8 cellular contexts compared by ENCODE assay signal in the genomic region with DNA sequence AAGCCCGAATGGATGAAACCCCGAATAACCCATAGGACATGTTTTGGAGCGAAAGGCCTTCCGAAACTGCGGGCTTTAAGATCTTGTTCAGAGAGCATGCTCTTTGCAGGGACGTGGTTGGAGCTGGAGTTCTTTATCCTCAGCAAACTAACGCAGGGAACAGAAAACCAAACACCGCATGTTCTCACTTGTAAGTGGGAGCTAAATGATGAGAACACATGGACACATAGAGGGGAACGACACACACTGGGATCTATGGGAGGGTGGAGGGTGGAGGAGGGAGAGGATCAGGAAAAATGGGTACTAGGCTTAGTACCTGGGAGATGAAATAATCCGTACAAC.
DNase-seq lines count a peak whose midpoint lies in the region; ATAC-seq and TF ChIP-seq lines count a peak whose summit lies in the region.

No MANE protein-coding gene starts in this region.

- TF ChIP-seq CTCF in dorsolateral prefrontal cortex (IDR thresholded peaks at IDR 0.05 in 54 of 56, conservative IDR thresholded peaks at IDR 0.05 in 2 of 56; ENCODE audit: low read depth in 1 of 56, partially characterized antibody in 56 of 56) = no peak

- ATAC-seq in GM21381 (IDR thresholded peaks at IDR 0.05; ENCODE audit: unreplicated experiment) = no peak

- no peaks in the 10 kb centered on the region for H3K36me3 ChIP-seq in mucosa of stomach (ENCODE audit: control insufficient read depth, insufficient read depth, low read length)

- H3K4me3 ChIP-seq in dorsolateral prefrontal cortex = peak overlapping the region; percentile 54 to 100 (median 80)
- peak overlapping the region; percentile 59 for H3K4me3 ChIP-seq in mucosa of stomach (ENCODE audit: low read length)

- intact Hi-C loops in dorsolateral prefrontal cortex (cut with DNase I) = no loop called here

- peak overlapping the region; percentile 76 to 100 (median 97) for H3K27ac ChIP-seq in dorsolateral prefrontal cortex

- H3K9ac ChIP-seq in mucosa of stomach (ENCODE audit: low read length) = peak overlapping the region; percentile 75

- H3K9me3 ChIP-seq in mucosa of stomach (ENCODE audit: control insufficient read depth, low read length) = no peaks in the 10 kb centered on the region

- peak; percentile 48 for DNase-seq in NCI-H510A treated with DMSO at 0.1 percent for 48 hours (lab: John Stamatoyannopoulos, UW)
- DNase-seq in NCI-H510A (lab: John Stamatoyannopoulos, UW) = no peak
- peak; percentile 67 for DNase-seq in NCI-H69 (lab: John Stamatoyannopoulos, UW)
- DNase-seq in dorsolateral prefrontal cortex = peak in 2 of 10 donors; percentile 33 to 42
- DNase-seq in activated effector memory CD4-positive, alpha-beta T cell treated with Interleukin-2 at 50 U/mL for 16 hours = no peak
- no peak for DNase-seq in superior temporal gyrus (ENCODE audit: extremely low spot score)

- no peaks in the 10 kb centered on the region for H3K4me1 ChIP-seq in mucosa of stomach (ENCODE audit: control insufficient read depth, insufficient read depth, low read length)

- no peaks in the 10 kb centered on the region for H3K27me3 ChIP-seq in dorsolateral prefrontal cortex
- H3K27me3 ChIP-seq in mucosa of stomach (ENCODE audit: control insufficient read depth, insufficient read depth, low read length) = no peaks in the 10 kb centered on the region

Comparison
In these comparisons a context has a peak if more than half of its experiments do, and no peak if none do; other contexts are left out.
1. DNase-seq: peak in NCI-H510A treated with DMSO at 0.1 percent for 48 hours (single experiment) and NCI-H69 (single experiment); none in NCI-H510A (single experiment), activated effector memory CD4-positive, alpha-beta T cell treated with Interleukin-2 at 50 U/mL for 16 hours (single experiment) and superior temporal gyrus (single experiment).